ENCODE assay signal across 8 cellular contexts in the genomic region with DNA sequence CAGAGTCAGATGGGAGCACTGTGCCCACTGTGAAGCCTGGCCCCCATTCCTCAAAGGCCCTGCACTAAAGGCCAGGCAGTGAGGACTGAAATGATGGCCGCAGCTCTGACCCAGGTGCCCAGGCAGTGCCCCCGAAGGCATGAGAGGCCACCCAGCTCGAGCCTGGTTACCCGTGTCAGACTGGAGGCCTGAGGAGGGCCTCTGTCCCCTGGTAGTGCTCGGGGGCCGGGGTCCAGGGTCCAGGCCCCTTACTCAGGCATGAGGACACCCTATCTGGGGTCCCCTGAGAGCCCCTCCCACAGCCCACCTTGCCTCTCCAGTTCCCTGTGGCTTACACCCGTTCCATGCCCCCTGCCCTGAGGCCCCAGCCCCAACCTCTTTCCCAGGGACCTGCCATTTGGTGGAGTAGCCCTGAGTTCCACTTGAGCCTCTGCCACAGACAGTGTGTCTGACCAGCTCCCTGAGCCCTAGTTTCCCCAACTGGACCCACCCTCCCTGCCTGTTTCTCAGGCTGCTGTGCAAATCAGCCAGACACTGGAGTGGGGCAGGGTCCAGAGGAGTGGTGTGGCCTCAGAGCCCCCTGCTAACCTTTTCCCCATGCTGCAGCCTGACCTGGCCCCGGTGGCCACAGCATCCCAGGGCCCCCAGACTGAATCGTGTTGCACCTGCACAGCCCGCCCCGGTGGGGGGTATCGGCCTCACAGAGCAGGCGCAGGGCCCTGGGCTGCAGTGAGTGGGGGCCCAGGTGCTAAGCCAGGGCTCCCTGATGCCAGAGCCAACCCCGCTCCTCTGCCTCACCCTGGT. TPM values are rescaled to one million over a fixed set of nuclear protein-coding genes. Genes with fewer than 3 reads are reported as not detected.
A peak's percentile ranks its signal among the peaks of the same experiment; 100 is the strongest.
DNase-seq lines count a peak whose midpoint lies in the region; FAIRE-seq and TF ChIP-seq lines count a peak whose summit lies in the region.

No MANE protein-coding gene starts in this region.

- H3K4me1 Mint-ChIP-seq in activated CD4-positive, alpha-beta memory T cell treated with anti-CD3 and anti-CD28 coated beads for 36 hours (ENCODE audit: low read depth), result peaks cover 61% of the 10 kb centered on the region
- H3K4me1 Mint-ChIP-seq in HFFc6 (ENCODE audit: low read depth), result peaks cover 17% of the 10 kb centered on the region

- no peak for DNase-seq in activated CD4-positive, alpha-beta memory T cell treated with anti-CD3 and anti-CD28 coated beads for 36 hours
- DNase-seq in left ventricle myocardium inferior, result no peak
- DNase-seq in small intestine, result no peak
- no peak for DNase-seq in HFFc6
- no peak for DNase-seq in T-helper 9 cell
- DNase-seq in hypothalamus (lab: John Stamatoyannopoulos, UW), result no peak
- DNase-seq in activated CD4-positive, alpha-beta T cell treated with anti-CD3 and anti-CD28 coated beads, Interleukin-2, amount 50 U/mL, for 1 hour, result no peak

- CTCF ChIA-PET in HEK293 (lab: Yijun Ruan, JAX), result interaction anchor here (0.7 to 1.5 kb wide), 3 partner anchors 11 to 257 kb away, joined by 3 to 6 read pairs (median 4); no protein-coding TSS in a partner anchor
- CTCF ChIA-PET in activated CD4-positive, alpha-beta memory T cell treated with anti-CD3 and anti-CD28 coated beads for 36 hours (lab: Charles Lee), result interaction anchor here (1.1 to 1.7 kb wide), 7 partner anchors 10 to 92 kb away, joined by 3 to 25 read pairs (median 7); a partner anchor contains a TSS

- intact Hi-C loops in activated CD4-positive, alpha-beta memory T cell treated with anti-CD3 and anti-CD28 coated beads for 36 hours (cut with micrococcal nuclease), result loop anchor here (5.0 kb wide), 1 partner anchor 124 kb away; a partner anchor contains a TSS
- intact Hi-C loops in left ventricle myocardium inferior (cut with micrococcal nuclease), result no loop called here

- POLR2A ChIA-PET in HEK293 (lab: Yijun Ruan, JAX), result interaction anchor here (0.6 to 1.7 kb wide), 3 partner anchors 10 to 15 kb away, joined by 3 to 11 read pairs (median 4); a partner anchor contains a TSS
- POLR2A ChIA-PET in activated CD4-positive, alpha-beta memory T cell treated with anti-CD3 and anti-CD28 coated beads for 36 hours (lab: Charles Lee), result interaction anchor here (1.1 to 3.7 kb wide), 5 partner anchors 10 to 39 kb away, joined by 6 to 53 read pairs (median 6); a partner anchor contains a TSS

- H3K4me3 ChIP-seq in HEK293 (ENCODE audit: low read depth, low read length), result no peak overlapping the region
- peak overlapping the region; percentile 61 for H3K4me3 ChIP-seq in left ventricle myocardium inferior
- H3K4me3 ChIP-seq in small intestine (ENCODE audit: low read depth in 1 of 2, low read length in 2 of 2), result no peak overlapping the region

- peak overlapping the region; percentile 69 for H3K4me3 Mint-ChIP-seq in activated CD4-positive, alpha-beta memory T cell treated with anti-CD3 and anti-CD28 coated beads for 36 hours
- no peak overlapping the region for H3K4me3 Mint-ChIP-seq in HFFc6

- peaks cover 4% of the 10 kb centered on the region for H3K4me1 ChIP-seq in HEK293 (ENCODE audit: control insufficient read depth, insufficient read depth, low read length)
- peaks cover 86% of the 10 kb centered on the region for H3K4me1 ChIP-seq in left ventricle myocardium inferior
- peaks cover 0 to 9% of the 10 kb centered on the region in 2 donors for H3K4me1 ChIP-seq in small intestine (ENCODE audit: control insufficient read depth in 2 of 2, insufficient read depth in 1 of 2, low read depth in 1 of 2, low read length in 1 of 2)

- no peaks in the 10 kb centered on the region for H3K27me3 ChIP-seq in left ventricle myocardium inferior (ENCODE audit: low read depth)
- H3K27me3 ChIP-seq in small intestine (ENCODE audit: control insufficient read depth in 2 of 2, insufficient read depth in 2 of 2, low read length in 2 of 2), result no peaks in the 10 kb centered on the region

- FAIRE-seq in small intestine (lab: Jason Lieb, UNC), result no peak

- peaks cover 53% of the 10 kb centered on the region for H3K36me3 Mint-ChIP-seq in activated CD4-positive, alpha-beta memory T cell treated with anti-CD3 and anti-CD28 coated beads for 36 hours
- H3K36me3 Mint-ChIP-seq in HFFc6 (ENCODE audit: low read depth), result peaks cover 4% of the 10 kb centered on the region; the same call in 1 of the 2 replicates

- WGBS in small intestine, 3 donors, result 78 to 86% (median 85%) methylated on average over 11 to 14 of the region's 14 CpGs

- TF ChIP-seq CTCF in HEK293 (tag by site-specific recombination; IDR thresholded peaks at IDR 0.05), result no peak
- TF ChIP-seq CTCF in left ventricle myocardium inferior (IDR thresholded peaks at IDR 0.05; ENCODE audit: borderline replicate concordance), result no peak
- TF ChIP-seq CTCF in HFFc6 (IDR thresholded peaks at IDR 0.05), result no peak

- H3K9me3 Mint-ChIP-seq in activated CD4-positive, alpha-beta memory T cell treated with anti-CD3 and anti-CD28 coated beads for 36 hours, result no peaks in the 10 kb centered on the region
- no peaks in the 10 kb centered on the region for H3K9me3 Mint-ChIP-seq in HFFc6

- H3K36me3 ChIP-seq in HEK293 (ENCODE audit: control insufficient read depth in 2 of 2, insufficient read depth in 1 of 2, low read length in 2 of 2) (peaks cover 0 to 65% of the 10 kb centered on the region in 2 experiments; a peak in 1 of 3 replicates), left ventricle myocardium inferior (peaks cover 51% of the 10 kb centered on the region), small intestine (ENCODE audit: control insufficient read depth in 2 of 2, insufficient read depth in 2 of 2, low read length in 2 of 2) (peaks cover 17 to 33% of the 10 kb centered on the region in 2 donors)

- H3K9me3 ChIP-seq in HEK293 (ENCODE audit: control insufficient read depth, insufficient read depth, low read depth, low read length), result no peaks in the 10 kb centered on the region
- H3K9me3 ChIP-seq in left ventricle myocardium inferior (replicated peaks), result no peaks in the 10 kb centered on the region
- no peaks in the 10 kb centered on the region for H3K9me3 ChIP-seq in small intestine (ENCODE audit: control insufficient read depth, low read depth)

- H3K27ac Mint-ChIP-seq in activated CD4-positive, alpha-beta memory T cell treated with anti-CD3 and anti-CD28 coated beads for 36 hours, result peak overlapping the region; percentile 97
- H3K27ac Mint-ChIP-seq in HFFc6, result no peak overlapping the region

- peak overlapping the region; percentile 93; the same call in 1 of the 2 replicates for H3K27ac ChIP-seq in HEK293 (ENCODE audit: extremely low read depth, low read depth, low read length)
- H3K27ac ChIP-seq in left ventricle myocardium inferior (replicated peaks), result peak overlapping the region; percentile 94
- H3K27ac ChIP-seq in small intestine (ENCODE audit: low read depth in 1 of 2, low read length in 1 of 2), result peak overlapping the region; percentile 34 to 84

- no peaks in the 10 kb centered on the region for H3K27me3 Mint-ChIP-seq in activated CD4-positive, alpha-beta memory T cell treated with anti-CD3 and anti-CD28 coated beads for 36 hours
- H3K27me3 Mint-ChIP-seq in HFFc6 (ENCODE audit: insufficient read depth), result no peaks in the 10 kb centered on the region

TF ChIP-seq in HEK293, 187 proteins besides CTCF, POLR2A, EP300 and RAD21 (continues in another document):
- TF ChIP-seq ZFP69B (tag by site-specific recombination; IDR thresholded peaks at IDR 0.05) (no peak), ZXDB (tag by site-specific recombination; IDR thresholded peaks at IDR 0.05) (no peak), ZNF623 (tag by site-specific recombination; IDR thresholded peaks at IDR 0.05) (no peak), ZNF501 (tag by site-specific recombination; IDR thresholded peaks at IDR 0.05) (no peak)
- TF ChIP-seq, protein P1, sequence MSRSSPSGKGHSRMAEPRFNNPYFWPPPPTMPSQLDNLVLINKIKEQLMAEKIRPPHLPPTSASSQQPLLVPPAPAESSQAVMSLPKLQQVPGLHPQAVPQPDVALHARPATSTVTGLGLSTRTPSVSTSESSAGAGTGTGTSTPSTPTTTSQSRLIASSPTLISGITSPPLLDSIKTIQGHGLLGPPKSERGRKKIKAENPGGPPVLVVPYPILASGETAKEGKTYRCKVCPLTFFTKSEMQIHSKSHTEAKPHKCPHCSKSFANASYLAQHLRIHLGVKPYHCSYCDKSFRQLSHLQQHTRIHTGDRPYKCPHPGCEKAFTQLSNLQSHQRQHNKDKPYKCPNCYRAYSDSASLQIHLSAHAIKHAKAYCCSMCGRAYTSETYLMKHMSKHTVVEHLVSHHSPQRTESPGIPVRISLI (tag by site-specific recombination; IDR thresholded peaks at IDR 0.05), result no peak
- TF ChIP-seq, protein P2, sequence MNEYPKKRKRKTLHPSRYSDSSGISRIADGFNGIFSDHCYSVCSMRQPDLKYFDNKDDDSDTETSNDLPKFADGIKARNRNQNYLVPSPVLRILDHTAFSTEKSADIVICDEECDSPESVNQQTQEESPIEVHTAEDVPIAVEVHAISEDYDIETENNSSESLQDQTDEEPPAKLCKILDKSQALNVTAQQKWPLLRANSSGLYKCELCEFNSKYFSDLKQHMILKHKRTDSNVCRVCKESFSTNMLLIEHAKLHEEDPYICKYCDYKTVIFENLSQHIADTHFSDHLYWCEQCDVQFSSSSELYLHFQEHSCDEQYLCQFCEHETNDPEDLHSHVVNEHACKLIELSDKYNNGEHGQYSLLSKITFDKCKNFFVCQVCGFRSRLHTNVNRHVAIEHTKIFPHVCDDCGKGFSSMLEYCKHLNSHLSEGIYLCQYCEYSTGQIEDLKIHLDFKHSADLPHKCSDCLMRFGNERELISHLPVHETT (tag by site-specific recombination; IDR thresholded peaks at IDR 0.05), result no peak

RNA-seq across cellular contexts. Expression of a gene that starts 10.8 kb away (rescaled TPM):
- 10 to 100 TPM; 85.9 to 89.4 TPM for total RNA-seq in activated CD4-positive, alpha-beta memory T cell treated with anti-CD3 and anti-CD28 coated beads for 36 hours
- total RNA-seq in left ventricle myocardium inferior, result 11.8 TPM
- polyA plus RNA-seq in small intestine, result 10 to 100 TPM in 2 of 3 donors, 1 to 10 TPM in 1; 7.8 to 24.1 (median 16.2) TPM
- total RNA-seq in HFFc6 (2021; fragmentation: NEBNext Ultra II Directional; extraction: Animal tissue kit (Norgen Biotek cat#: 25700)), result 10 to 100 TPM; 24.7 to 34.6 (median 26.4) TPM

RNA-seq across cellular contexts. Expression of a gene that starts 12.1 kb away (rescaled TPM):
- total RNA-seq in activated CD4-positive, alpha-beta memory T cell treated with anti-CD3 and anti-CD28 coated beads for 36 hours, result 100 to 1,000 TPM; 273 to 279 TPM
- total RNA-seq in left ventricle myocardium inferior, result 53.8 TPM
- 100 to 1,000 TPM in 2 of 3 donors, 10 to 100 TPM in 1; 97.4 to 153 (median 106) TPM for polyA plus RNA-seq in small intestine
- total RNA-seq in HFFc6 (2021; fragmentation: NEBNext Ultra II Directional; extraction: Animal tissue kit (Norgen Biotek cat#: 25700)), result 10 to 100 TPM; 26.2 to 35.5 (median 32.1) TPM

RNA-seq across cellular contexts. Expression of a gene that starts 25.0 kb away (rescaled TPM):
- 10 to 100 TPM; 14.9 to 19.4 TPM for total RNA-seq in activated CD4-positive, alpha-beta memory T cell treated with anti-CD3 and anti-CD28 coated beads for 36 hours
- total RNA-seq in left ventricle myocardium inferior, result 14.9 TPM
- 10 to 100 TPM; 27.5 to 55.2 (median 29.7) TPM for polyA plus RNA-seq in small intestine
- 10 to 100 TPM; 17.0 to 28.7 (median 22.6) TPM for total RNA-seq in HFFc6 (2021; fragmentation: NEBNext Ultra II Directional; extraction: Animal tissue kit (Norgen Biotek cat#: 25700))
